24 cellular contexts compared by ENCODE assay signal in the genomic region with DNA sequence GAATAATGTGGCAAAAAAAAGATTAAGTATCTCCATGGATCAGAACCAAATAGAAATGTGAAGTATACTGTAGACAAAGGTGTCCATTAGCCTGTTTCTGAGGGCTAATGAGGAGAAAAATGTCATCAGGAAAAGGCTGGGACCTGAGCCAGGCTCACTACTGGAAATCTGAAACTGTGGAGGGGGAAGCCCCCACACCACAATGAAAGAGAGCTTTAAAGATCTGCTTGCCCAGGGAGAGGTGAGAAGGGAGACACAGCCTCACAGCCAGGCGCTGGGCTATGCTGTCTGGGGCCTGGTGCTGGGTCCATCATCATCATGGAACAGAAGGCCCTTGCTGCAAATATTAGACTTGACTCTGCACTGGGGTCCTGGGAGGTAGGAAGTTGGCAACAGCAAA.
A peak's percentile ranks its signal among the peaks of the same experiment; 100 is the strongest.
DNase-seq lines count a peak whose midpoint lies in the region; ATAC-seq, FAIRE-seq and TF ChIP-seq lines count a peak whose summit lies in the region.
"Had no signal": no experiment of that assay in that cellular context is flagged by ENCODE, and none has a peak within 500 bp of the region (broad histone marks: within the 10 kb centered on the region; RNA-seq: fewer than 3 reads in every experiment).

No MANE protein-coding gene starts in this region.

- POLR2A ChIA-PET in GM12878 (lab: Charles Lee), result interaction anchor here (0.6 to 1.3 kb wide), 4 partner anchors 10 to 44 kb away, joined by 3 to 4 read pairs (median 4); no protein-coding TSS in a partner anchor

- H3K9me3 Mint-ChIP-seq in stimulated activated naive CD8-positive, alpha-beta T cell treated with anti-CD3 and anti-CD28 coated beads, Interleukin-15, amount 100 ng/mL, for 72 hours, result no peaks in the 10 kb centered on the region
- H3K9me3 Mint-ChIP-seq in stimulated activated effector memory CD8-positive, alpha-beta T cell treated with anti-CD3 and anti-CD28 coated beads, Interleukin-12 subunit alpha, Interleukin-12 subunit beta, amount 100 ng/mL, for 72 hours, result no peaks in the 10 kb centered on the region
- H3K9me3 Mint-ChIP-seq: CD4-positive, alpha-beta memory T cell; T-helper 1 cell treated with Interleukin-12 subunit alpha and Interleukin-12 subunit beta and Interleukin-4 antibody, amounts not matched to agents 30 μg/mL and 1 μg/mL, for 36 hours had no signal

- WGBS in GM12878 (ENCODE audit: insufficient coverage, insufficient replicate concordance, low lambda C conversion rate, missing lambda C conversion rate), result 100% methylated on average over 1 of the region's 1 CpG
- 93 to 100% methylated on average over 1 of the region's 1 CpG for WGBS in upper lobe of left lung, 2 donors

- no peak overlapping the region for H2AFZ ChIP-seq in GM12878 (ENCODE audit: control insufficient read depth, low read depth, low read length)

- H3K4me3 ChIP-seq in GM12878 (no peak overlapping the region), upper lobe of left lung (no peak overlapping the region)
- H3K4me3 ChIP-seq: A549, BLaER1, MG63 had no signal

- intact Hi-C loops in GM12878 (cut with micrococcal nuclease; ENCODE audit: unreplicated experiment), result no loop called here

- no peak overlapping the region for H3K4me3 Mint-ChIP-seq in stimulated activated naive CD8-positive, alpha-beta T cell treated with anti-CD3 and anti-CD28 coated beads, Interleukin-15, amount 100 ng/mL, for 72 hours
- H3K4me3 Mint-ChIP-seq in stimulated activated effector memory CD8-positive, alpha-beta T cell treated with anti-CD3 and anti-CD28 coated beads, Interleukin-12 subunit alpha, Interleukin-12 subunit beta, amount 100 ng/mL, for 72 hours, result no peak overlapping the region
- H3K4me3 Mint-ChIP-seq: T-helper 1 cell treated with Interleukin-12 subunit alpha and Interleukin-12 subunit beta and Interleukin-4 antibody, amounts not matched to agents 30 μg/mL and 1 μg/mL, for 36 hours had no signal

- TF ChIP-seq CTCF in GM12878 (IDR thresholded peaks at IDR 0.05 in 2 of 3, conservative IDR thresholded peaks at IDR 0.05 in 1 of 3; ENCODE audit: control insufficient read depth in 2 of 3, extremely low read depth in 1 of 3, insufficient read depth in 1 of 3, low read depth in 3 of 3, low read length in 3 of 3) (no peak), upper lobe of left lung (IDR thresholded peaks at IDR 0.05) (no peak)

- in situ Hi-C loops in GM12878 (cut with MboI), result no loop called here

- no TSS peak for BruUV-seq in GM12878 (replicated peaks; lab: Mats Ljungman, UMichigan)

- H3K4me2 ChIP-seq in GM12878 (ENCODE audit: control insufficient read depth, insufficient read depth), result no peak overlapping the region
- H3K4me2 ChIP-seq: A549, BLaER1 had no signal

- TF ChIP-seq RAD21 in GM12878 (IDR thresholded peaks at IDR 0.05; ENCODE audit: insufficient read depth, low read depth, low read length), result no peak

- H4K20me1 ChIP-seq in GM12878 (ENCODE audit: control insufficient read depth, insufficient read depth), result no peaks in the 10 kb centered on the region
- H4K20me1 ChIP-seq: BLaER1 had no signal

- H3K9ac ChIP-seq in GM12878 (ENCODE audit: control insufficient read depth, insufficient read depth, low read length), result no peak overlapping the region
- H3K9ac ChIP-seq: BLaER1 had no signal

- H3K4me1 Mint-ChIP-seq in stimulated activated naive CD8-positive, alpha-beta T cell treated with anti-CD3 and anti-CD28 coated beads, Interleukin-15, amount 100 ng/mL, for 72 hours, result peaks cover 52% of the 10 kb centered on the region
- H3K4me1 Mint-ChIP-seq in stimulated activated effector memory CD8-positive, alpha-beta T cell treated with anti-CD3 and anti-CD28 coated beads, Interleukin-12 subunit alpha, Interleukin-12 subunit beta, amount 100 ng/mL, for 72 hours, result peaks cover 44% of the 10 kb centered on the region

- SMC1A ChIA-PET in GM12878 (lab: Charles Lee; ENCODE audit: uncharacterized antibody, unreplicated experiment), result interaction anchor here (0.6 to 13.1 kb wide), 8 partner anchors 8 to 176 kb away, joined by 3 to 102 read pairs (median 4); partner anchors contain the start of gene OSBPL3

- ATAC-seq in stimulated activated naive CD8-positive, alpha-beta T cell treated with anti-CD3 and anti-CD28 coated beads, Interleukin-15, Interleukin-2, amounts not matched to agents 100 U/mL and 50 U/mL, for 24 hours, result peak; percentile 28
- ATAC-seq in stimulated activated naive CD8-positive, alpha-beta T cell treated with anti-CD3 and anti-CD28 coated beads, Interleukin-15, amount 100 ng/mL, for 72 hours, result no peak
- peak; percentile 56 for ATAC-seq in GM12878
- no peak for ATAC-seq in stimulated activated effector memory CD8-positive, alpha-beta T cell treated with anti-CD3 and anti-CD28 coated beads, Interleukin-12 subunit alpha, Interleukin-12 subunit beta, amount 100 ng/mL, for 72 hours
- no peak for ATAC-seq in upper lobe of left lung (ENCODE audit: low FRiP score in 2 of 2)
- ATAC-seq: A549, PC-3 had no signal

- DNase-seq in stimulated activated naive CD8-positive, alpha-beta T cell treated with anti-CD3 and anti-CD28 coated beads, Interleukin-15, Interleukin-2, amounts not matched to agents 100 U/mL and 50 U/mL, for 24 hours, result no peak
- DNase-seq in stimulated activated naive CD8-positive, alpha-beta T cell treated with anti-CD3 and anti-CD28 coated beads, Interleukin-15, amount 100 ng/mL, for 72 hours, result no peak
- peak; percentile 26 for DNase-seq in NCI-H1105 (lab: John Stamatoyannopoulos, UW)
- no peak for DNase-seq in GM12878 (ENCODE audit: low read depth, low spot score)
- DNase-seq in stimulated activated effector memory CD8-positive, alpha-beta T cell treated with anti-CD3 and anti-CD28 coated beads, Interleukin-12 subunit alpha, Interleukin-12 subunit beta, amount 100 ng/mL, for 72 hours (ENCODE audit: low spot score in 2 of 2), result no peak
- no peak for DNase-seq in activated CD4-positive, alpha-beta T cell treated with anti-CD3 and anti-CD28 coated beads, Interleukin-2, amount 50 U/mL, for 4 hours
- DNase-seq in DMS79 treated with DMSO at 0.1 percent for 48 hours (lab: John Stamatoyannopoulos, UW), result no peak
- no peak for DNase-seq in upper lobe of left lung
- DNase-seq: CD4-positive, alpha-beta memory T cell; DMS153; GF-D8; IMR-90; Kasumi-1; MG63; NCI-H1694 treated with DMSO at 0.1 percent for 48 hours; NCI-H774; PC-3; SIG-M5 had no signal

- no peak overlapping the region for H3K27ac ChIP-seq in GM12878 (ENCODE audit: control insufficient read depth, insufficient read depth)
- no peak overlapping the region for H3K27ac ChIP-seq in upper lobe of left lung
- H3K27ac ChIP-seq: A549, BLaER1, RWPE1 had no signal

- no peak overlapping the region for H3K27ac Mint-ChIP-seq in stimulated activated naive CD8-positive, alpha-beta T cell treated with anti-CD3 and anti-CD28 coated beads, Interleukin-15, amount 100 ng/mL, for 72 hours
- H3K27ac Mint-ChIP-seq in stimulated activated effector memory CD8-positive, alpha-beta T cell treated with anti-CD3 and anti-CD28 coated beads, Interleukin-12 subunit alpha, Interleukin-12 subunit beta, amount 100 ng/mL, for 72 hours, result peak overlapping the region; percentile 29
- H3K27ac Mint-ChIP-seq: T-helper 1 cell treated with Interleukin-12 subunit alpha and Interleukin-12 subunit beta and Interleukin-4 antibody, amounts not matched to agents 30 μg/mL and 1 μg/mL, for 36 hours had no signal

- H3K79me2 ChIP-seq in GM12878 (ENCODE audit: control insufficient read depth, insufficient read depth, low read length), result peaks cover 18% of the 10 kb centered on the region

- FAIRE-seq in GM12878 (lab: Jason Lieb, UNC), result no peak
- FAIRE-seq: A549, H1, HTR-8/SVneo had no signal

- peaks cover 56% of the 10 kb centered on the region for H3K36me3 Mint-ChIP-seq in stimulated activated effector memory CD8-positive, alpha-beta T cell treated with anti-CD3 and anti-CD28 coated beads, Interleukin-12 subunit alpha, Interleukin-12 subunit beta, amount 100 ng/mL, for 72 hours

- no peaks in the 10 kb centered on the region for H3K27me3 ChIP-seq in GM12878 (replicated peaks in 1 of 2; ENCODE audit: control insufficient read depth in 2 of 2, insufficient read depth in 2 of 2, low read length in 1 of 2)
- no peaks in the 10 kb centered on the region for H3K27me3 ChIP-seq in upper lobe of left lung
- H3K27me3 ChIP-seq: BLaER1, MG63 had no signal

- TF ChIP-seq POLR2A in GM12878 (IDR thresholded peaks at IDR 0.05; ENCODE audit: low read depth, low read length) (no peak), upper lobe of left lung (IDR thresholded peaks at IDR 0.05) (no peak)

- TF ChIP-seq EP300 in GM12878 (IDR thresholded peaks at IDR 0.05; ENCODE audit: borderline replicate concordance in 1 of 2, control insufficient read depth in 1 of 2, low read depth in 2 of 2, low read length in 2 of 2) (no peak), upper lobe of left lung (IDR thresholded peaks at IDR 0.05) (no peak)

- RAD21 ChIA-PET in GM12878 (lab: Charles Lee; ENCODE audit: unreplicated experiment), result interaction anchor here (0.8 to 1.9 kb wide), 5 partner anchors 9 to 204 kb away, joined by 3 to 5 read pairs (median 3); no protein-coding TSS in a partner anchor

- peaks cover 0 to 14% of the 10 kb centered on the region in 2 experiments; a peak in 2 of 4 replicates for H3K36me3 ChIP-seq in GM12878 (ENCODE audit: control insufficient read depth in 2 of 2, insufficient read depth in 2 of 2, low read length in 1 of 2)
- no peaks in the 10 kb centered on the region for H3K36me3 ChIP-seq in upper lobe of left lung

- peaks cover 20% of the 10 kb centered on the region for H3K4me1 ChIP-seq in GM12878 (ENCODE audit: control insufficient read depth, insufficient read depth, low read length)
- peaks cover 0 to 12% (median 4%) of the 10 kb centered on the region in 4 donors for H3K4me1 ChIP-seq in upper lobe of left lung
- H3K4me1 ChIP-seq: A549 had no signal

- CTCF ChIA-PET in GM12878 (lab: Yijun Ruan, JAX), result interaction anchor here (0.6 to 2.3 kb wide), 5 partner anchors 9 to 90 kb away, joined by 3 to 9 read pairs (median 4); partner anchors contain the start of gene OSBPL3

- H3K9me3 ChIP-seq in GM12878 (replicated peaks; ENCODE audit: control insufficient read depth, insufficient read depth, low read length) (no peaks in the 10 kb centered on the region), upper lobe of left lung (no peaks in the 10 kb centered on the region)
- H3K9me3 ChIP-seq: A549, BLaER1, MG63 had no signal

- no peaks in the 10 kb centered on the region for H3K27me3 Mint-ChIP-seq in stimulated activated naive CD8-positive, alpha-beta T cell treated with anti-CD3 and anti-CD28 coated beads, Interleukin-15, amount 100 ng/mL, for 72 hours
- H3K27me3 Mint-ChIP-seq: CD4-positive, alpha-beta memory T cell had no signal

TF ChIP-seq in GM12878, 131 proteins besides CTCF, POLR2A, EP300 and RAD21 (continues in another document):
- TF ChIP-seq HDGF (IDR thresholded peaks at IDR 0.05), result no peak
- TF ChIP-seq ZNF384 (IDR thresholded peaks at IDR 0.05; ENCODE audit: borderline replicate concordance, low read depth, low read length), result no peak
- TF ChIP-seq CREB1 (IDR thresholded peaks at IDR 0.05; ENCODE audit: low read depth), result no peak
- TF ChIP-seq BACH1 (IDR thresholded peaks at IDR 0.05; ENCODE audit: borderline replicate concordance), result no peak
- no peak for TF ChIP-seq ATF3 (IDR thresholded peaks at IDR 0.05; ENCODE audit: borderline replicate concordance, extremely low read depth, low read depth, low read length)

Comparison
In these comparisons a context has a peak if more than half of its experiments do, and no peak if none do; other contexts are left out.
1. ATAC-seq: peak in stimulated activated naive CD8-positive, alpha-beta T cell treated with anti-CD3 and anti-CD28 coated beads, Interleukin-15, Interleukin-2, amounts not matched to agents 100 U/mL and 50 U/mL, for 24 hours (single experiment) and GM12878 (single experiment); none in stimulated activated naive CD8-positive, alpha-beta T cell treated with anti-CD3 and anti-CD28 coated beads, Interleukin-15, amount 100 ng/mL, for 72 hours (single experiment), stimulated activated effector memory CD8-positive, alpha-beta T cell treated with anti-CD3 and anti-CD28 coated beads, Interleukin-12 subunit alpha, Interleukin-12 subunit beta, amount 100 ng/mL, for 72 hours (single experiment) and upper lobe of left lung (0 of 2).